ENCODE assay signal across 1 cellular context in the genomic region with DNA sequence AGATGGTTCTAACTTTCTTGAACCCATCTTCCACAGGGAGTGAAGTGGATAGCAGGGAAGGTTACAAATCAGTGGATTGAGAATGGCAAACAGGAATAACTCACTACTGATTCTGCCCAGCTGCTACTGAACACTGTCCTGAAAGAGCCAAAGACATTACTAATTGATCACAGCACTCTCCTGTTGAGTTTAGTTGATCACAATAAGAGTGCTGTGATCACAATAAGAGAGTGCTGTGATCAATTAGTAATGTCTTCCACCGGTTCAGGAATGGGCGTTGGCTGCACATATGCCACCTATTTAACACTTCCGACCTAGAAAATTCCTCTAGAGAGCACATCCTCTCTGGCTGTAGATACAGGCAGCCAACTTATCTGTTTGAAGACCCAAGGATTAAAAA.
TF ChIP-seq lines count a peak whose summit lies in the region.

No MANE protein-coding gene starts in this region.

TF ChIP-seq in K562, 482 proteins besides CTCF, POLR2A, EP300 and RAD21 (continued from another document and continues in another):
- no peak for TF ChIP-seq NCOA6 (IDR thresholded peaks at IDR 0.05)
- TF ChIP-seq XRCC3 (IDR thresholded peaks at IDR 0.05): no peak
- no peak for TF ChIP-seq TSC22D4 (tag; IDR thresholded peaks at IDR 0.05)
- peak; percentile 57; the same call in 1 of the 2 replicates for TF ChIP-seq FOXM1 (IDR thresholded peaks at IDR 0.05; ENCODE audit: low read depth)
- no peak for TF ChIP-seq FOXM1 (CRISPR knock-in tag; IDR thresholded peaks at IDR 0.05; ENCODE audit: low read depth)
- TF ChIP-seq, protein P1, sequence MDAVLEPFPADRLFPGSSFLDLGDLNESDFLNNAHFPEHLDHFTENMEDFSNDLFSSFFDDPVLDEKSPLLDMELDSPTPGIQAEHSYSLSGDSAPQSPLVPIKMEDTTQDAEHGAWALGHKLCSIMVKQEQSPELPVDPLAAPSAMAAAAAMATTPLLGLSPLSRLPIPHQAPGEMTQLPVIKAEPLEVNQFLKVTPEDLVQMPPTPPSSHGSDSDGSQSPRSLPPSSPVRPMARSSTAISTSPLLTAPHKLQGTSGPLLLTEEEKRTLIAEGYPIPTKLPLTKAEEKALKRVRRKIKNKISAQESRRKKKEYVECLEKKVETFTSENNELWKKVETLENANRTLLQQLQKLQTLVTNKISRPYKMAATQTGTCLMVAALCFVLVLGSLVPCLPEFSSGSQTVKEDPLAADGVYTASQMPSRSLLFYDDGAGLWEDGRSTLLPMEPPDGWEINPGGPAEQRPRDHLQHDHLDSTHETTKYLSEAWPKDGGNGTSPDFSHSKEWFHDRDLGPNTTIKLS (IDR thresholded peaks at IDR 0.05; ENCODE audit: borderline replicate concordance, low read depth): no peak
- no peak for TF ChIP-seq OTX1 (CRISPR knock-in tag; IDR thresholded peaks at IDR 0.05)
- no peak for TF ChIP-seq ELF2 (CRISPR knock-in tag; IDR thresholded peaks at IDR 0.05)
- no peak for TF ChIP-seq PHTF2 (CRISPR knock-in tag; IDR thresholded peaks at IDR 0.05)
- no peak for TF ChIP-seq MTF1 (CRISPR knock-in tag; IDR thresholded peaks at IDR 0.05; ENCODE audit: borderline replicate concordance)
- no peak for TF ChIP-seq SNIP1 (IDR thresholded peaks at IDR 0.05; ENCODE audit: low read depth)
- peak; percentile 38 to 75; a peak in 2 of 4 replicates for TF ChIP-seq FOXK2 (conservative IDR thresholded peaks at IDR 0.05 in 1 of 2, IDR thresholded peaks at IDR 0.05 in 1 of 2; ENCODE audit: low read depth in 2 of 2)
- no peak for TF ChIP-seq SMAD1 (IDR thresholded peaks at IDR 0.05; ENCODE audit: low read depth, low read length, partially characterized antibody)
- no peak for TF ChIP-seq PML (IDR thresholded peaks at IDR 0.05; ENCODE audit: low read length)
- peak; percentile 84; the same call in 1 of the 2 replicates for TF ChIP-seq TOE1 (IDR thresholded peaks at IDR 0.05; ENCODE audit: borderline replicate concordance)
- TF ChIP-seq TOE1 (CRISPR knock-in tag; IDR thresholded peaks at IDR 0.05; ENCODE audit: borderline replicate concordance, low read depth): no peak
- TF ChIP-seq, protein P2, sequence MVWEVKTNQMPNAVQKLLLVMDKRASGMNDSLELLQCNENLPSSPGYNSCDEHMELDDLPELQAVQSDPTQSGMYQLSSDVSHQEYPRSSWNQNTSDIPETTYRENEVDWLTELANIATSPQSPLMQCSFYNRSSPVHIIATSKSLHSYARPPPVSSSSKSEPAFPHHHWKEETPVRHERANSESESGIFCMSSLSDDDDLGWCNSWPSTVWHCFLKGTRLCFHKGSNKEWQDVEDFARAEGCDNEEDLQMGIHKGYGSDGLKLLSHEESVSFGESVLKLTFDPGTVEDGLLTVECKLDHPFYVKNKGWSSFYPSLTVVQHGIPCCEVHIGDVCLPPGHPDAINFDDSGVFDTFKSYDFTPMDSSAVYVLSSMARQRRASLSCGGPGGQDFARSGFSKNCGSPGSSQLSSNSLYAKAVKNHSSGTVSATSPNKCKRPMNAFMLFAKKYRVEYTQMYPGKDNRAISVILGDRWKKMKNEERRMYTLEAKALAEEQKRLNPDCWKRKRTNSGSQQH (CRISPR knock-in tag; IDR thresholded peaks at IDR 0.05): no peak
- TF ChIP-seq, protein P3, sequence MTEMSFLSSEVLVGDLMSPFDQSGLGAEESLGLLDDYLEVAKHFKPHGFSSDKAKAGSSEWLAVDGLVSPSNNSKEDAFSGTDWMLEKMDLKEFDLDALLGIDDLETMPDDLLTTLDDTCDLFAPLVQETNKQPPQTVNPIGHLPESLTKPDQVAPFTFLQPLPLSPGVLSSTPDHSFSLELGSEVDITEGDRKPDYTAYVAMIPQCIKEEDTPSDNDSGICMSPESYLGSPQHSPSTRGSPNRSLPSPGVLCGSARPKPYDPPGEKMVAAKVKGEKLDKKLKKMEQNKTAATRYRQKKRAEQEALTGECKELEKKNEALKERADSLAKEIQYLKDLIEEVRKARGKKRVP (CRISPR knock-in tag; IDR thresholded peaks at IDR 0.05): no peak
- TF ChIP-seq ASH1L (IDR thresholded peaks at IDR 0.05; ENCODE audit: borderline replicate concordance, low read depth, partially characterized antibody): no peak
- 0 out of 2 replicates have a peak, but pooled peaks have one; percentile 14 for TF ChIP-seq EP400 (IDR thresholded peaks at IDR 0.05)
- TF ChIP-seq ZNF282 (CRISPR knock-in tag; IDR thresholded peaks at IDR 0.05): no peak
- TF ChIP-seq CSDE1 (IDR thresholded peaks at IDR 0.05): no peak
- TF ChIP-seq GTF2F1 (IDR thresholded peaks at IDR 0.05; ENCODE audit: low read depth, low read length): no peak
- TF ChIP-seq ATF7 (IDR thresholded peaks at IDR 0.05): peak; percentile 55; the same call in 1 of the 2 replicates
- TF ChIP-seq, protein P4, sequence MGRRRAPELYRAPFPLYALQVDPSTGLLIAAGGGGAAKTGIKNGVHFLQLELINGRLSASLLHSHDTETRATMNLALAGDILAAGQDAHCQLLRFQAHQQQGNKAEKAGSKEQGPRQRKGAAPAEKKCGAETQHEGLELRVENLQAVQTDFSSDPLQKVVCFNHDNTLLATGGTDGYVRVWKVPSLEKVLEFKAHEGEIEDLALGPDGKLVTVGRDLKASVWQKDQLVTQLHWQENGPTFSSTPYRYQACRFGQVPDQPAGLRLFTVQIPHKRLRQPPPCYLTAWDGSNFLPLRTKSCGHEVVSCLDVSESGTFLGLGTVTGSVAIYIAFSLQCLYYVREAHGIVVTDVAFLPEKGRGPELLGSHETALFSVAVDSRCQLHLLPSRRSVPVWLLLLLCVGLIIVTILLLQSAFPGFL (CRISPR knock-in tag; IDR thresholded peaks at IDR 0.05): no peak
- TF ChIP-seq, protein P5, sequence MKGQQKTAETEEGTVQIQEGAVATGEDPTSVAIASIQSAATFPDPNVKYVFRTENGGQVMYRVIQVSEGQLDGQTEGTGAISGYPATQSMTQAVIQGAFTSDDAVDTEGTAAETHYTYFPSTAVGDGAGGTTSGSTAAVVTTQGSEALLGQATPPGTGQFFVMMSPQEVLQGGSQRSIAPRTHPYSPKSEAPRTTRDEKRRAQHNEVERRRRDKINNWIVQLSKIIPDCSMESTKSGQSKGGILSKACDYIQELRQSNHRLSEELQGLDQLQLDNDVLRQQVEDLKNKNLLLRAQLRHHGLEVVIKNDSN (CRISPR knock-in tag; IDR thresholded peaks at IDR 0.05): no peak
- TF ChIP-seq, protein P6, sequence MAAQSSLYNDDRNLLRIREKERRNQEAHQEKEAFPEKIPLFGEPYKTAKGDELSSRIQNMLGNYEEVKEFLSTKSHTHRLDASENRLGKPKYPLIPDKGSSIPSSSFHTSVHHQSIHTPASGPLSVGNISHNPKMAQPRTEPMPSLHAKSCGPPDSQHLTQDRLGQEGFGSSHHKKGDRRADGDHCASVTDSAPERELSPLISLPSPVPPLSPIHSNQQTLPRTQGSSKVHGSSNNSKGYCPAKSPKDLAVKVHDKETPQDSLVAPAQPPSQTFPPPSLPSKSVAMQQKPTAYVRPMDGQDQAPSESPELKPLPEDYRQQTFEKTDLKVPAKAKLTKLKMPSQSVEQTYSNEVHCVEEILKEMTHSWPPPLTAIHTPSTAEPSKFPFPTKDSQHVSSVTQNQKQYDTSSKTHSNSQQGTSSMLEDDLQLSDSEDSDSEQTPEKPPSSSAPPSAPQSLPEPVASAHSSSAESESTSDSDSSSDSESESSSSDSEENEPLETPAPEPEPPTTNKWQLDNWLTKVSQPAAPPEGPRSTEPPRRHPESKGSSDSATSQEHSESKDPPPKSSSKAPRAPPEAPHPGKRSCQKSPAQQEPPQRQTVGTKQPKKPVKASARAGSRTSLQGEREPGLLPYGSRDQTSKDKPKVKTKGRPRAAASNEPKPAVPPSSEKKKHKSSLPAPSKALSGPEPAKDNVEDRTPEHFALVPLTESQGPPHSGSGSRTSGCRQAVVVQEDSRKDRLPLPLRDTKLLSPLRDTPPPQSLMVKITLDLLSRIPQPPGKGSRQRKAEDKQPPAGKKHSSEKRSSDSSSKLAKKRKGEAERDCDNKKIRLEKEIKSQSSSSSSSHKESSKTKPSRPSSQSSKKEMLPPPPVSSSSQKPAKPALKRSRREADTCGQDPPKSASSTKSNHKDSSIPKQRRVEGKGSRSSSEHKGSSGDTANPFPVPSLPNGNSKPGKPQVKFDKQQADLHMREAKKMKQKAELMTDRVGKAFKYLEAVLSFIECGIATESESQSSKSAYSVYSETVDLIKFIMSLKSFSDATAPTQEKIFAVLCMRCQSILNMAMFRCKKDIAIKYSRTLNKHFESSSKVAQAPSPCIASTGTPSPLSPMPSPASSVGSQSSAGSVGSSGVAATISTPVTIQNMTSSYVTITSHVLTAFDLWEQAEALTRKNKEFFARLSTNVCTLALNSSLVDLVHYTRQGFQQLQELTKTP (IDR thresholded peaks at IDR 0.05; ENCODE audit: low read depth in 1 of 2, partially characterized antibody in 2 of 2): no peak
- TF ChIP-seq, protein P7, sequence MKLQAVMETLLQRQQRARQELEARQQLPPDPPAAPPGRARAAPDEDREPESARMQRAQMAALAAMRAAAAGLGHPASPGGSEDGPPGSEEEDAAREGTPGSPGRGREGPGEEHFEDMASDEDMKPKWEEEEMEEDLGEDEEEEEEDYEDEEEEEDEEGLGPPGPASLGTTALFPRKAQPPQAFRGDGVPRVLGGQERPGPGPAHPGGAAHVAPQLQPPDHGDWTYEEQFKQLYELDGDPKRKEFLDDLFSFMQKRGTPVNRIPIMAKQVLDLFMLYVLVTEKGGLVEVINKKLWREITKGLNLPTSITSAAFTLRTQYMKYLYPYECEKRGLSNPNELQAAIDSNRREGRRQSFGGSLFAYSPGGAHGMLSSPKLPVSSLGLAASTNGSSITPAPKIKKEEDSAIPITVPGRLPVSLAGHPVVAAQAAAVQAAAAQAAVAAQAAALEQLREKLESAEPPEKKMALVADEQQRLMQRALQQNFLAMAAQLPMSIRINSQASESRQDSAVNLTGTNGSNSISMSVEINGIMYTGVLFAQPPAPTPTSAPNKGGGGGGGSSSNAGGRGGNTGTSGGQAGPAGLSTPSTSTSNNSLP (IDR thresholded peaks at IDR 0.05; ENCODE audit: borderline replicate concordance, low read depth, low read length): peak; percentile 95
- no peak for TF ChIP-seq EWSR1 (IDR thresholded peaks at IDR 0.05; ENCODE audit: borderline replicate concordance, low read depth, partially characterized antibody)
- TF ChIP-seq ILF3 (IDR thresholded peaks at IDR 0.05; ENCODE audit: borderline replicate concordance): no peak
- TF ChIP-seq LEF1 (IDR thresholded peaks at IDR 0.05): no peak
- TF ChIP-seq TARDBP (IDR thresholded peaks at IDR 0.05): no peak
- TF ChIP-seq U2AF2 (optimal IDR thresholded peaks at IDR 0.05; ENCODE audit: low read depth, low read length): no peak
- TF ChIP-seq, protein P8, sequence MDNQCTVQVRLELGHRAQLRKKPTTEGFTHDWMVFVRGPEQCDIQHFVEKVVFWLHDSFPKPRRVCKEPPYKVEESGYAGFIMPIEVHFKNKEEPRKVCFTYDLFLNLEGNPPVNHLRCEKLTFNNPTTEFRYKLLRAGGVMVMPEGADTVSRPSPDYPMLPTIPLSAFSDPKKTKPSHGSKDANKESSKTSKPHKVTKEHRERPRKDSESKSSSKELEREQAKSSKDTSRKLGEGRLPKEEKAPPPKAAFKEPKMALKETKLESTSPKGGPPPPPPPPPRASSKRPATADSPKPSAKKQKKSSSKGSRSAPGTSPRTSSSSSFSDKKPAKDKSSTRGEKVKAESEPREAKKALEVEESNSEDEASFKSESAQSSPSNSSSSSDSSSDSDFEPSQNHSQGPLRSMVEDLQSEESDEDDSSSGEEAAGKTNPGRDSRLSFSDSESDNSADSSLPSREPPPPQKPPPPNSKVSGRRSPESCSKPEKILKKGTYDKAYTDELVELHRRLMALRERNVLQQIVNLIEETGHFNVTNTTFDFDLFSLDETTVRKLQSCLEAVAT (IDR thresholded peaks at IDR 0.05): peak in 1 of 2 experiments; percentile 100; a peak in 2 of 4 replicates
- TF ChIP-seq, protein P9, sequence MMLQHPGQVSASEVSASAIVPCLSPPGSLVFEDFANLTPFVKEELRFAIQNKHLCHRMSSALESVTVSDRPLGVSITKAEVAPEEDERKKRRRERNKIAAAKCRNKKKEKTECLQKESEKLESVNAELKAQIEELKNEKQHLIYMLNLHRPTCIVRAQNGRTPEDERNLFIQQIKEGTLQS (IDR thresholded peaks at IDR 0.05): no peak
- TF ChIP-seq, protein P9 (CRISPR knock-in tag; conservative IDR thresholded peaks at IDR 0.05): no peak
- no peak for TF ChIP-seq RFX5 (IDR thresholded peaks at IDR 0.05; ENCODE audit: low read depth, low read length)
- TF ChIP-seq PRPF4 (IDR thresholded peaks at IDR 0.05; ENCODE audit: insufficient read depth, low read depth, low read length, poor library complexity, severe bottlenecking): no peak
- TF ChIP-seq PHB2 (IDR thresholded peaks at IDR 0.05; ENCODE audit: low read depth): no peak
- peak; percentile 55; the same call in 1 of the 2 replicates for TF ChIP-seq MTA3 (IDR thresholded peaks at IDR 0.05; ENCODE audit: borderline replicate concordance)
- TF ChIP-seq, protein P10, sequence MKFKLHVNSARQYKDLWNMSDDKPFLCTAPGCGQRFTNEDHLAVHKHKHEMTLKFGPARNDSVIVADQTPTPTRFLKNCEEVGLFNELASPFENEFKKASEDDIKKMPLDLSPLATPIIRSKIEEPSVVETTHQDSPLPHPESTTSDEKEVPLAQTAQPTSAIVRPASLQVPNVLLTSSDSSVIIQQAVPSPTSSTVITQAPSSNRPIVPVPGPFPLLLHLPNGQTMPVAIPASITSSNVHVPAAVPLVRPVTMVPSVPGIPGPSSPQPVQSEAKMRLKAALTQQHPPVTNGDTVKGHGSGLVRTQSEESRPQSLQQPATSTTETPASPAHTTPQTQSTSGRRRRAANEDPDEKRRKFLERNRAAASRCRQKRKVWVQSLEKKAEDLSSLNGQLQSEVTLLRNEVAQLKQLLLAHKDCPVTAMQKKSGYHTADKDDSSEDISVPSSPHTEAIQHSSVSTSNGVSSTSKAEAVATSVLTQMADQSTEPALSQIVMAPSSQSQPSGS (CRISPR knock-in tag; IDR thresholded peaks at IDR 0.05): no peak
- peak; percentile 45; the same call in 1 of the 2 replicates for TF ChIP-seq EHMT2 (IDR thresholded peaks at IDR 0.05)
- TF ChIP-seq SP1 (CRISPR knock-in tag; IDR thresholded peaks at IDR 0.05): no peak
- 0 out of 2 replicates have a peak, but pooled peaks have one; percentile 37 for TF ChIP-seq CREM (IDR thresholded peaks at IDR 0.05; ENCODE audit: low read depth)
- no peak for TF ChIP-seq LARP7 (IDR thresholded peaks at IDR 0.05)
- TF ChIP-seq, protein P11, sequence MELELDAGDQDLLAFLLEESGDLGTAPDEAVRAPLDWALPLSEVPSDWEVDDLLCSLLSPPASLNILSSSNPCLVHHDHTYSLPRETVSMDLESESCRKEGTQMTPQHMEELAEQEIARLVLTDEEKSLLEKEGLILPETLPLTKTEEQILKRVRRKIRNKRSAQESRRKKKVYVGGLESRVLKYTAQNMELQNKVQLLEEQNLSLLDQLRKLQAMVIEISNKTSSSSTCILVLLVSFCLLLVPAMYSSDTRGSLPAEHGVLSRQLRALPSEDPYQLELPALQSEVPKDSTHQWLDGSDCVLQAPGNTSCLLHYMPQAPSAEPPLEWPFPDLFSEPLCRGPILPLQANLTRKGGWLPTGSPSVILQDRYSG (tag; conservative IDR thresholded peaks at IDR 0.05; ENCODE audit: low read depth): no peak
- TF ChIP-seq PTBP1 (IDR thresholded peaks at IDR 0.05; ENCODE audit: low read depth, low read length): no peak
- TF ChIP-seq KLF1 (tag; IDR thresholded peaks at IDR 0.05): peak; percentile 94
- no peak for TF ChIP-seq MYC (IDR thresholded peaks at IDR 0.05; ENCODE audit: low read depth, low read length)
- no peak for TF ChIP-seq MYC (CRISPR knock-in tag; IDR thresholded peaks at IDR 0.05; ENCODE audit: borderline replicate concordance, low read depth)
- no peak for TF ChIP-seq CEBPG (CRISPR knock-in tag; IDR thresholded peaks at IDR 0.05)
- no peak for TF ChIP-seq CEBPG (tag; conservative IDR thresholded peaks at IDR 0.05 in 1 of 2, IDR thresholded peaks at IDR 0.05 in 1 of 2)
- no peak for TF ChIP-seq NONO (IDR thresholded peaks at IDR 0.05; ENCODE audit: low read depth in 2 of 2, low read length in 1 of 2)
